Comparison of ENCODE assay signal across 1 cellular context in genomic region chr4:2537011-2537830, GRCh38.
TF ChIP-seq lines count a peak whose summit lies in the region.

No MANE protein-coding gene starts in this region.

TF ChIP-seq in K562, 482 proteins besides CTCF, POLR2A, EP300 and RAD21 (continued from another document and continues in another):
- peak; percentile 30; the same call in 1 of the 2 replicates for TF ChIP-seq ZEB2 (IDR thresholded peaks at IDR 0.05)
- peak; percentile 73 for TF ChIP-seq ZFP36 (IDR thresholded peaks at IDR 0.05; ENCODE audit: low read depth, low read length, partially characterized antibody)
- no peak for TF ChIP-seq ZNF407 (IDR thresholded peaks at IDR 0.05; ENCODE audit: low read depth)
- TF ChIP-seq ZNF165 (CRISPR knock-in tag; IDR thresholded peaks at IDR 0.05; ENCODE audit: borderline replicate concordance): no peak
- no peak for TF ChIP-seq HOXB6 (CRISPR knock-in tag; IDR thresholded peaks at IDR 0.05; ENCODE audit: borderline replicate concordance)
- TF ChIP-seq E2F5 (CRISPR knock-in tag; IDR thresholded peaks at IDR 0.05): no peak
- no peak for TF ChIP-seq TRIM28 (IDR thresholded peaks at IDR 0.05)
- TF ChIP-seq STAT6 (CRISPR knock-in tag; IDR thresholded peaks at IDR 0.05): peak; percentile 82
- 0 out of 2 replicates have a peak, but pooled peaks have one; percentile 44 for TF ChIP-seq ETS1 (conservative IDR thresholded peaks at IDR 0.05; ENCODE audit: control insufficient read depth, low read depth, low read length)
- TF ChIP-seq ZFP91 (CRISPR knock-in tag; IDR thresholded peaks at IDR 0.05): no peak
- peak; percentile 34 for TF ChIP-seq HNRNPLL (IDR thresholded peaks at IDR 0.05; ENCODE audit: low read depth, low read length, poor library complexity, severe bottlenecking)
- 0 out of 2 replicates have a peak, but pooled peaks have one; percentile 45 for TF ChIP-seq HNRNPL (IDR thresholded peaks at IDR 0.05; ENCODE audit: low read depth, low read length)
- peak in 1 of 2 experiments; percentile 30 for TF ChIP-seq E2F6 (IDR thresholded peaks at IDR 0.05; ENCODE audit: borderline replicate concordance in 1 of 2, extremely low read depth in 1 of 2, insufficient read depth in 1 of 2, insufficient read length in 1 of 2, low read depth in 1 of 2, low read length in 1 of 2, poor library complexity in 1 of 2, severe bottlenecking in 1 of 2)
- TF ChIP-seq SAP30 (IDR thresholded peaks at IDR 0.05; ENCODE audit: borderline replicate concordance, insufficient read depth, low read depth, low read length, poor library complexity, severe bottlenecking): peak; percentile 39
- TF ChIP-seq POLR2G (IDR thresholded peaks at IDR 0.05; ENCODE audit: low read depth, low read length): peak; percentile 76
- TF ChIP-seq MCM7 (IDR thresholded peaks at IDR 0.05): no peak
- no peak for TF ChIP-seq ZNF23 (CRISPR knock-in tag; IDR thresholded peaks at IDR 0.05)
- no peak for TF ChIP-seq FOXJ3 (CRISPR knock-in tag; IDR thresholded peaks at IDR 0.05)
- peak; percentile 79 for TF ChIP-seq RBBP5 (IDR thresholded peaks at IDR 0.05; ENCODE audit: borderline replicate concordance, insufficient read depth, low read length, poor library complexity, severe bottlenecking)
- no peak for TF ChIP-seq PTRF (tag; IDR thresholded peaks at IDR 0.05)
- TF ChIP-seq BHLHE40 (IDR thresholded peaks at IDR 0.05; ENCODE audit: low read length): no peak
- 0 out of 2 replicates have a peak, but pooled peaks have one; percentile 33 for TF ChIP-seq BRD4 (IDR thresholded peaks at IDR 0.05)
- peak; percentile 68; the same call in 1 of the 2 replicates for TF ChIP-seq ZNF282 (CRISPR knock-in tag; IDR thresholded peaks at IDR 0.05)
- no peak for TF ChIP-seq ZNF280B (CRISPR knock-in tag; IDR thresholded peaks at IDR 0.05)
- no peak for TF ChIP-seq POLR2AphosphoS5 (IDR thresholded peaks at IDR 0.05; ENCODE audit: control insufficient read depth, insufficient read depth, low read depth, low read length)
- TF ChIP-seq KDM1A (IDR thresholded peaks at IDR 0.05): no peak
- TF ChIP-seq TEAD1 (CRISPR knock-in tag; IDR thresholded peaks at IDR 0.05): peak in 1 of 2 experiments; percentile 40; a peak in 1 of 4 replicates
- TF ChIP-seq FIP1L1 (IDR thresholded peaks at IDR 0.05; ENCODE audit: low read depth, low read length, poor library complexity, severe bottlenecking): peak; percentile 87
- no peak for TF ChIP-seq ARID1B (IDR thresholded peaks at IDR 0.05)
- TF ChIP-seq NR3C1 (CRISPR knock-in tag; IDR thresholded peaks at IDR 0.05): peak; percentile 71; the same call in 1 of the 2 replicates
- TF ChIP-seq CCNT2 (IDR thresholded peaks at IDR 0.05; ENCODE audit: borderline replicate concordance, extremely low read depth, insufficient read length, low read depth, low read length): peak; percentile 38
- peak; percentile 27; the same call in 1 of the 2 replicates for TF ChIP-seq EGR1 (conservative IDR thresholded peaks at IDR 0.05)
- TF ChIP-seq TRIM25 (IDR thresholded peaks at IDR 0.05; ENCODE audit: borderline replicate concordance): no peak
- TF ChIP-seq TEAD2 (tag; IDR thresholded peaks at IDR 0.05): no peak
- 0 out of 2 replicates have a peak, but pooled peaks have one; percentile 43 for TF ChIP-seq RBM34 (IDR thresholded peaks at IDR 0.05; ENCODE audit: borderline replicate concordance, insufficient read depth, low read length)
- TF ChIP-seq CAMTA2 (CRISPR knock-in tag; conservative IDR thresholded peaks at IDR 0.05): no peak
- no peak for TF ChIP-seq HSF4 (CRISPR knock-in tag; IDR thresholded peaks at IDR 0.05; ENCODE audit: borderline replicate concordance)
- no peak for TF ChIP-seq SNIP1 (IDR thresholded peaks at IDR 0.05; ENCODE audit: low read depth)
- TF ChIP-seq RBM14 (IDR thresholded peaks at IDR 0.05; ENCODE audit: borderline replicate concordance, insufficient read depth, low read depth, low read length): no peak
- peak; percentile 25; the same call in 1 of the 2 replicates for TF ChIP-seq GABPB1 (CRISPR knock-in tag; IDR thresholded peaks at IDR 0.05)
